In genomic region chrX:100687546-100687945, GRCh38 we compare ENCODE assay signal across 11 cellular contexts. TPM values are rescaled to one million over a fixed set of nuclear protein-coding genes. Genes with fewer than 3 reads are reported as not detected.
DNase-seq lines count a peak whose midpoint lies in the region; ATAC-seq and TF ChIP-seq lines count a peak whose summit lies in the region.
"Had no signal": no experiment of that assay in that cellular context is flagged by ENCODE, and none has a peak within 500 bp of the region (broad histone marks: within the 10 kb centered on the region; RNA-seq: fewer than 3 reads in every experiment).

No MANE protein-coding gene starts in this region.

- no peak overlapping the region for H3K4me3 Mint-ChIP-seq in activated naive CD4-positive, alpha-beta T cell treated with anti-CD3 and anti-CD28 coated beads for 36 hours

- peak overlapping the region; percentile 45 to 57 for H3K27ac ChIP-seq in uterus
- H3K27ac ChIP-seq: breast epithelium, parathyroid adenoma had no signal

- no peak for TF ChIP-seq POLR2A in uterus (IDR thresholded peaks at IDR 0.05)
- no peak for TF ChIP-seq POLR2A in erythroblast (IDR thresholded peaks at IDR 0.05; ENCODE audit: low read length)

- H3K4me1 Mint-ChIP-seq in activated naive CD4-positive, alpha-beta T cell treated with anti-CD3 and anti-CD28 coated beads for 36 hours (ENCODE audit: low read depth) = peaks cover 16% of the 10 kb centered on the region

- no peaks in the 10 kb centered on the region for H3K27me3 ChIP-seq in uterus

- H3K4me3 ChIP-seq in uterus = no peak overlapping the region
- H3K4me3 ChIP-seq: breast epithelium had no signal

- no peaks in the 10 kb centered on the region for H3K9me3 ChIP-seq in uterus
- H3K9me3 ChIP-seq: breast epithelium had no signal

- no peaks in the 10 kb centered on the region for H3K4me1 ChIP-seq in uterus
- H3K4me1 ChIP-seq: breast epithelium, parathyroid adenoma had no signal

- H3K27ac Mint-ChIP-seq in activated naive CD4-positive, alpha-beta T cell treated with anti-CD3 and anti-CD28 coated beads for 36 hours = peak overlapping the region; percentile 12

- no peaks in the 10 kb centered on the region for H3K36me3 ChIP-seq in uterus
- H3K36me3 ChIP-seq: breast epithelium had no signal

- H3K9me3 Mint-ChIP-seq in activated naive CD4-positive, alpha-beta T cell treated with anti-CD3 and anti-CD28 coated beads for 36 hours = no peaks in the 10 kb centered on the region

- intact Hi-C loops in activated naive CD4-positive, alpha-beta T cell treated with anti-CD3 and anti-CD28 coated beads for 36 hours (cut with micrococcal nuclease) = no loop called here
- intact Hi-C loops in uterus (cut with DNase I; ENCODE audit: low total_unique reads) = loop anchor here (5.0 kb wide), 1 partner anchor 80 kb away; no protein-coding TSS in a partner anchor

- peak; percentile 81 for ATAC-seq in HG02642 (IDR thresholded peaks at IDR 0.05; ENCODE audit: poor library complexity, unreplicated experiment)
- peak; percentile 69 for ATAC-seq in HG03575 (IDR thresholded peaks at IDR 0.05; ENCODE audit: extremely low read depth, insufficient number of reproducible peaks, low FRiP score, unreplicated experiment)

- DNase-seq in activated naive CD4-positive, alpha-beta T cell treated with anti-CD3 and anti-CD28 coated beads for 36 hours = peak; percentile 6
- DNase-seq in activated naive CD4-positive, alpha-beta T cell treated with Interleukin-2 at 50 U/mL for 16 hours = no peak
- no peak for DNase-seq in uterus
- no peak for DNase-seq in erythroblast (lab: John Stamatoyannopoulos, UW)
- no peak for DNase-seq in glomerular visceral epithelial cell (ENCODE audit: extremely low spot score)
- DNase-seq in NCI-H2196 (lab: John Stamatoyannopoulos, UW; ENCODE audit: unreplicated experiment) = no peak
- DNase-seq: NCI-H1694 had no signal

- H3K36me3 Mint-ChIP-seq in activated naive CD4-positive, alpha-beta T cell treated with anti-CD3 and anti-CD28 coated beads for 36 hours (ENCODE audit: low read depth) = no peaks in the 10 kb centered on the region

- TF ChIP-seq CTCF in uterus (IDR thresholded peaks at IDR 0.05) = no peak

- CTCF ChIA-PET in activated naive CD4-positive, alpha-beta T cell treated with anti-CD3 and anti-CD28 coated beads for 36 hours (lab: Charles Lee) = interaction anchor here (1.1 to 8.0 kb wide), 4 partner anchors 32 to 599 kb away, joined by 3 to 118 read pairs (median 4); no protein-coding TSS in a partner anchor

- H3K27me3 Mint-ChIP-seq in activated naive CD4-positive, alpha-beta T cell treated with anti-CD3 and anti-CD28 coated beads for 36 hours (ENCODE audit: low read depth) = peaks cover 2% of the 10 kb centered on the region

RNA-seq across cellular contexts. Expression of gene SRPX2, which starts 43.5 kb away (rescaled TPM):
- not detected for total RNA-seq in activated naive CD4-positive, alpha-beta T cell treated with anti-CD3 and anti-CD28 coated beads for 36 hours
- total RNA-seq in uterus = 10 to 100 TPM in 2 of 4 donors, 1 to 10 TPM in 2; 7.4 to 23.8 (median 15.1) TPM

RNA-seq across cellular contexts. Expression of gene SYTL4, which starts 44.4 kb away (rescaled TPM):
- total RNA-seq in activated naive CD4-positive, alpha-beta T cell treated with anti-CD3 and anti-CD28 coated beads for 36 hours = not detected
- total RNA-seq in uterus = 100 to 1,000 TPM in 1 of 4 donors, 10 to 100 TPM in 3; 48.0 to 169 (median 83.8) TPM

RNA-seq across cellular contexts. Expression of gene TSPAN6, which starts 50.9 kb away (rescaled TPM):
- total RNA-seq in activated naive CD4-positive, alpha-beta T cell treated with anti-CD3 and anti-CD28 coated beads for 36 hours = under 1 TPM; 0.42 to 0.57 TPM
- total RNA-seq in uterus = 10 to 100 TPM; 22.3 to 74.8 (median 27.5) TPM

Comparison
In these comparisons a context has a peak if more than half of its experiments do, and no peak if none do; other contexts are left out.
1. RNA of gene SRPX2, which starts 43.5 kb away (total RNA-seq): 7.4 to 23.8 TPM in uterus; not detected in activated naive CD4-positive, alpha-beta T cell treated with anti-CD3 and anti-CD28 coated beads for 36 hours; every median in the first group is over 4 times any median in the second.
2. RNA of gene SYTL4, which starts 44.4 kb away (total RNA-seq): 48.0 to 169 TPM in uterus; not detected in activated naive CD4-positive, alpha-beta T cell treated with anti-CD3 and anti-CD28 coated beads for 36 hours; every median in the first group is over 10 times any median in the second.
3. RNA of gene TSPAN6, which starts 50.9 kb away (total RNA-seq): 22.3 to 74.8 TPM in uterus; 0.42 to 0.57 TPM in activated naive CD4-positive, alpha-beta T cell treated with anti-CD3 and anti-CD28 coated beads for 36 hours; every median in the first group is over 10 times any median in the second.